ENCODE assay signal across 10 cellular contexts in the genomic region with DNA sequence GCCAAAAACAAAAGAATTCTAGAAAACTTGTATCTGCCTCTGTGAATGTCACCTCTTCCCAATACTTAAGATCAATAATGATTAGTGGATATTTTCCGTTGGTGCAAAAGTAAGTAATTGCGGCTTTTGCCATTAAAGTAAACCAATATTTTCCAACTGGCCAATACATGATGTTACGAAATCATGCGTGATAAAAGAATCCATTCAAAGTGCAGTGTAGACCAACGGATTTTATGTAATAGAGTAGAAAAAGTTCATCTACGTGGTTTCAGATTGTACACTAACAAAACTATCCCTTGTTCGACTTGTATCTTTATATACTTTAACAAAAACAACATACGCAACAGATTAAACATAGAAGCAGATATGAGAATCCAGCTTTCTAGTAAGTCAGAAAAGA. TPM values are rescaled to one million over a fixed set of nuclear protein-coding genes. Genes with fewer than 3 reads are reported as not detected.
DNase-seq lines count a peak whose midpoint lies in the region; ATAC-seq and TF ChIP-seq lines count a peak whose summit lies in the region.
"Had no signal": no experiment of that assay in that cellular context is flagged by ENCODE, and none has a peak within 500 bp of the region (broad histone marks: within the 10 kb centered on the region; RNA-seq: fewer than 3 reads in every experiment).

No MANE protein-coding gene starts in this region.

- H3K4me3 Mint-ChIP-seq in activated T-helper 17 cell treated with anti-CD3 and anti-CD28 coated beads, Interleukin-2, amount 50 U/mL, for 72 hours, result peak overlapping the region; percentile 95
- H3K4me3 Mint-ChIP-seq in naive thymus-derived CD4-positive, alpha-beta T cell, result peak overlapping the region in 8 of 10 donors; percentile 24 to 95 (median 52)

- intact Hi-C loops in naive thymus-derived CD4-positive, alpha-beta T cell (cut with micrococcal nuclease), result loop anchor here (1.0 kb wide), 8 partner anchors 50 to 352 kb away; a partner anchor contains a TSS

- no peak for ATAC-seq in activated T-helper 17 cell treated with anti-CD3 and anti-CD28 coated beads, Interleukin-2, amount 50 U/mL, for 72 hours (replicated peaks)
- ATAC-seq in naive thymus-derived CD4-positive, alpha-beta T cell, result no peak
- no peak for ATAC-seq in upper lobe of left lung (ENCODE audit: low FRiP score in 2 of 2)

- POLR2A ChIA-PET in naive thymus-derived CD4-positive, alpha-beta T cell (lab: Charles Lee), result interaction anchor here (0.6 to 3.3 kb wide), 7 partner anchors 25 to 194 kb away, joined by 3 to 26 read pairs (median 5); a partner anchor contains a TSS

- H3K27ac ChIP-seq in BLaER1 treated with 17β-estradiol and CSF1 and Interleukin-3, amounts not matched to agents 10 nM and 100 nM, result peak overlapping the region in 1 of 11 experiments; percentile 80; a peak in 1 of 22 replicates
- H3K27ac ChIP-seq in GM23248 (no peak overlapping the region), upper lobe of left lung (peak overlapping the region in 1 of 4 donors; percentile 73)
- H3K27ac ChIP-seq in naive thymus-derived CD4-positive, alpha-beta T cell (ENCODE audit: low read depth, low read length), result no peak overlapping the region

- CTCF ChIA-PET in naive thymus-derived CD4-positive, alpha-beta T cell (lab: Charles Lee), result interaction anchor here (0.5 to 1.4 kb wide), 2 partner anchors 99 to 100 kb away, joined by 3 to 4 read pairs; a partner anchor contains a TSS

- H3F3A ChIP-seq in GM23248 (ENCODE audit: insufficient read depth), result no peaks in the 10 kb centered on the region

- H3K9me3 ChIP-seq in BLaER1 treated with 17β-estradiol and CSF1 and Interleukin-3, amounts not matched to agents 10 nM and 100 nM (replicated peaks in 1 of 11), result peaks cover 89 to 100% (median 98%) of the 10 kb centered on the region in 11 experiments
- H3K9me3 ChIP-seq in GM23248 (ENCODE audit: low read depth) (no peaks in the 10 kb centered on the region), upper lobe of left lung (peaks cover 8 to 50% (median 34%) of the 10 kb centered on the region in 4 donors)
- H3K9me3 ChIP-seq in naive thymus-derived CD4-positive, alpha-beta T cell (ENCODE audit: control insufficient read depth in 2 of 3, low read length in 3 of 3), result peaks cover 0 to 40% (median 3%) of the 10 kb centered on the region in 3 experiments

- DNase-seq in GM23248 (no peak), upper lobe of left lung (no peak), medulla oblongata (ENCODE audit: extremely low spot score) (no peak), NCI-H524 treated with DMSO at 0.1 percent for 48 hours (lab: John Stamatoyannopoulos, UW) (no peak)
- no peak for DNase-seq in naive thymus-derived CD4-positive, alpha-beta T cell

- peak overlapping the region; percentile 99; the same call in 1 of the 2 replicates for H2AFZ ChIP-seq in GM23248

- H3K36me3 Mint-ChIP-seq in activated T-helper 17 cell treated with anti-CD3 and anti-CD28 coated beads, Interleukin-2, amount 50 U/mL, for 72 hours (ENCODE audit: low read depth), result peaks cover 45% of the 10 kb centered on the region
- peaks cover 43 to 61% (median 55%) of the 10 kb centered on the region in 5 donors for H3K36me3 Mint-ChIP-seq in naive thymus-derived CD4-positive, alpha-beta T cell

- no peak overlapping the region for H3K9ac ChIP-seq in BLaER1 treated with 17β-estradiol and CSF1 and Interleukin-3, amounts not matched to agents 10 nM and 100 nM
- H3K9ac ChIP-seq in GM23248, result no peak overlapping the region

- H3K4me2 ChIP-seq in BLaER1 treated with 17β-estradiol and CSF1 and Interleukin-3, amounts not matched to agents 10 nM and 100 nM, result no peak overlapping the region
- H3K4me2 ChIP-seq in GM23248 (ENCODE audit: unreplicated experiment), result peak overlapping the region; percentile 82

- H3K27me3 Mint-ChIP-seq in activated T-helper 17 cell treated with anti-CD3 and anti-CD28 coated beads, Interleukin-2, amount 50 U/mL, for 72 hours, result no peaks in the 10 kb centered on the region
- no peaks in the 10 kb centered on the region for H3K27me3 Mint-ChIP-seq in naive thymus-derived CD4-positive, alpha-beta T cell

- no peaks in the 10 kb centered on the region for H3K27me3 ChIP-seq in BLaER1 treated with 17β-estradiol and CSF1 and Interleukin-3, amounts not matched to agents 10 nM and 100 nM
- H3K27me3 ChIP-seq in GM23248 (replicated peaks; ENCODE audit: insufficient read depth), result no peaks in the 10 kb centered on the region
- H3K27me3 ChIP-seq in naive thymus-derived CD4-positive, alpha-beta T cell (ENCODE audit: control insufficient read depth in 2 of 2, insufficient read depth in 2 of 2, low read length in 2 of 2), result no peaks in the 10 kb centered on the region
- no peaks in the 10 kb centered on the region for H3K27me3 ChIP-seq in upper lobe of left lung

- peaks cover 6 to 10% (median 8%) of the 10 kb centered on the region in 10 experiments; a peak in 15 of 20 replicates for H3K4me1 ChIP-seq in BLaER1 treated with 17β-estradiol and CSF1 and Interleukin-3, amounts not matched to agents 10 nM and 100 nM
- peaks cover 5% of the 10 kb centered on the region for H3K4me1 ChIP-seq in GM23248 (ENCODE audit: insufficient read depth)
- peaks cover 7 to 9% of the 10 kb centered on the region in 2 donors for H3K4me1 ChIP-seq in naive thymus-derived CD4-positive, alpha-beta T cell (ENCODE audit: control insufficient read depth in 2 of 2, insufficient read depth in 2 of 2, low read length in 2 of 2)
- H3K4me1 ChIP-seq in upper lobe of left lung, result peaks cover 6 to 14% (median 8%) of the 10 kb centered on the region in 4 donors

- H3K27ac Mint-ChIP-seq in activated T-helper 17 cell treated with anti-CD3 and anti-CD28 coated beads, Interleukin-2, amount 50 U/mL, for 72 hours, result no peak overlapping the region
- peak overlapping the region in 2 of 9 donors; percentile 20 to 68 for H3K27ac Mint-ChIP-seq in naive thymus-derived CD4-positive, alpha-beta T cell

- peaks cover 16% of the 10 kb centered on the region for H3K4me1 Mint-ChIP-seq in activated T-helper 17 cell treated with anti-CD3 and anti-CD28 coated beads, Interleukin-2, amount 50 U/mL, for 72 hours
- H3K4me1 Mint-ChIP-seq in naive thymus-derived CD4-positive, alpha-beta T cell, result peaks cover 16 to 33% (median 30%) of the 10 kb centered on the region in 7 donors

- peaks cover 32 to 41% (median 35%) of the 10 kb centered on the region in 11 experiments for H3K36me3 ChIP-seq in BLaER1 treated with 17β-estradiol and CSF1 and Interleukin-3, amounts not matched to agents 10 nM and 100 nM
- H3K36me3 ChIP-seq in GM23248 (ENCODE audit: low read depth) (0 out of 2 replicates have a peak, but pooled peaks cover 12% of the 10 kb centered on the region), upper lobe of left lung (peaks cover 5 to 29% (median 23%) of the 10 kb centered on the region in 4 donors)
- peaks cover 0 to 41% (median 8%) of the 10 kb centered on the region in 3 experiments for H3K36me3 ChIP-seq in naive thymus-derived CD4-positive, alpha-beta T cell (ENCODE audit: control insufficient read depth in 2 of 3, insufficient read depth in 3 of 3, low read length in 3 of 3)

- TF ChIP-seq POLR2A in upper lobe of left lung (IDR thresholded peaks at IDR 0.05), result no peak

- TF ChIP-seq EP300 in upper lobe of left lung (IDR thresholded peaks at IDR 0.05), result no peak

- in situ Hi-C loops in GM23248 (cut with MboI), result no loop called here

- peaks cover 39% of the 10 kb centered on the region for H3K79me2 ChIP-seq in GM23248 (ENCODE audit: insufficient read depth)

- peak overlapping the region in 9 of 10 experiments; percentile 75 to 98 (median 92); a peak in 11 of 20 replicates for H3K4me3 ChIP-seq in BLaER1 treated with 17β-estradiol and CSF1 and Interleukin-3, amounts not matched to agents 10 nM and 100 nM
- H3K4me3 ChIP-seq in GM23248 (no peak overlapping the region), upper lobe of left lung (peak overlapping the region in 1 of 4 donors; percentile 89)
- H3K4me3 ChIP-seq in naive thymus-derived CD4-positive, alpha-beta T cell (ENCODE audit: low read length), result no peak overlapping the region

- H4K20me1 ChIP-seq in BLaER1 treated with 17β-estradiol and CSF1 and Interleukin-3, amounts not matched to agents 10 nM and 100 nM, result no peaks in the 10 kb centered on the region
- no peaks in the 10 kb centered on the region for H4K20me1 ChIP-seq in GM23248 (ENCODE audit: insufficient read depth)

- 95 to 98% methylated on average over 8 of the region's 8 CpGs for WGBS in GM23248 (ENCODE audit: low coverage in 1 of 2, low lambda C conversion rate in 2 of 2, missing lambda C conversion rate in 2 of 2), 2 experiments
- WGBS in upper lobe of left lung, 2 donors, result 98% methylated on average over 8 of the region's 8 CpGs

- TF ChIP-seq CTCF in upper lobe of left lung (IDR thresholded peaks at IDR 0.05), result no peak

- peaks cover 36% of the 10 kb centered on the region for H3K9me3 Mint-ChIP-seq in activated T-helper 17 cell treated with anti-CD3 and anti-CD28 coated beads, Interleukin-2, amount 50 U/mL, for 72 hours
- H3K9me3 Mint-ChIP-seq in naive thymus-derived CD4-positive, alpha-beta T cell, result peaks cover 22 to 95% (median 55%) of the 10 kb centered on the region in 11 donors

- no peaks in the 10 kb centered on the region for H3K9me2 ChIP-seq in GM23248 (ENCODE audit: insufficient read depth)

RNA-seq across cellular contexts. Expression of a gene that starts 0.6 kb away (rescaled TPM):
- total RNA-seq in GM23248 (2014; rRNA removed; shearing (Covaris generic)), result 18.8 and 24.5 TPM in 2 replicates
- 11.9 and 13.9 TPM in 2 replicates for polyA plus RNA-seq in GM23248 (2016; fragmentation: Nextera tagmentation; extraction: Ambion mirVana)
- 10 to 100 TPM; 11.1 to 15.7 TPM for total RNA-seq in activated T-helper 17 cell treated with anti-CD3 and anti-CD28 coated beads, Interleukin-2, amount 50 U/mL, for 72 hours
- total RNA-seq in naive thymus-derived CD4-positive, alpha-beta T cell, result 10 to 100 TPM; 13.6 to 38.6 (median 18.6) TPM
- 10 to 100 TPM; 18.2 to 29.0 TPM for polyA plus RNA-seq in naive thymus-derived CD4-positive, alpha-beta T cell
- 10 to 100 TPM; 15.5 to 37.7 (median 20.9) TPM for total RNA-seq in upper lobe of left lung

RNA-seq across cellular contexts. Expression of a gene that starts 50.2 kb away (rescaled TPM):
- total RNA-seq in GM23248 (2014; rRNA removed; shearing (Covaris generic)), result 5.9 and 15.2 TPM in 2 replicates
- polyA plus RNA-seq in GM23248 (2016; fragmentation: Nextera tagmentation; extraction: Ambion mirVana), result 2.8 and 3.6 TPM in 2 replicates
- 1 to 10 TPM; 1.7 to 6.2 TPM for total RNA-seq in activated T-helper 17 cell treated with anti-CD3 and anti-CD28 coated beads, Interleukin-2, amount 50 U/mL, for 72 hours
- total RNA-seq in naive thymus-derived CD4-positive, alpha-beta T cell, result 10 to 100 TPM in 4 of 5 experiments, 1 to 10 TPM in 1; 5.2 to 35.0 (median 29.2) TPM
- 10 to 100 TPM; 13.7 to 14.5 TPM for polyA plus RNA-seq in naive thymus-derived CD4-positive, alpha-beta T cell
- 10 to 100 TPM in 2 of 6 donors, 1 to 10 TPM in 4; 1.1 to 16.8 (median 7.7) TPM for total RNA-seq in upper lobe of left lung

RNA-seq across cellular contexts. Expression of a gene that starts 50.6 kb away (rescaled TPM):
- 0.43 and 0.63 TPM in 2 replicates for total RNA-seq in GM23248 (2014; rRNA removed; shearing (Covaris generic))
- polyA plus RNA-seq in GM23248 (2016; fragmentation: Nextera tagmentation; extraction: Ambion mirVana), result 0.25 and 0.29 TPM in 2 replicates
- 1 to 10 TPM; 1.4 to 2.4 TPM for total RNA-seq in activated T-helper 17 cell treated with anti-CD3 and anti-CD28 coated beads, Interleukin-2, amount 50 U/mL, for 72 hours
- total RNA-seq in naive thymus-derived CD4-positive, alpha-beta T cell, result 1 to 10 TPM; 2.4 to 7.9 (median 6.6) TPM
- under 1 TPM; 0.56 to 0.89 TPM for polyA plus RNA-seq in naive thymus-derived CD4-positive, alpha-beta T cell
- 1 to 10 TPM; 1.1 to 5.2 (median 1.7) TPM for total RNA-seq in upper lobe of left lung

RNA-seq across cellular contexts. Expression of a gene that starts 55.0 kb away (rescaled TPM):
- not detected in 2 replicates for total RNA-seq in GM23248 (2014; rRNA removed; shearing (Covaris generic))
- polyA plus RNA-seq in GM23248 (2016; fragmentation: Nextera tagmentation; extraction: Ambion mirVana), result not detected in 2 replicates
- not detected for total RNA-seq in activated T-helper 17 cell treated with anti-CD3 and anti-CD28 coated beads, Interleukin-2, amount 50 U/mL, for 72 hours
- total RNA-seq in naive thymus-derived CD4-positive, alpha-beta T cell, result not detected
- not detected for polyA plus RNA-seq in naive thymus-derived CD4-positive, alpha-beta T cell
- total RNA-seq in upper lobe of left lung, result not detected
- total RNA-seq: mononuclear cell, sciatic nerve, subcutaneous adipose tissue had no signal

Comparison
In these comparisons a context has a peak if more than half of its experiments do, and no peak if none do; other contexts are left out.
1. H3K4me3 ChIP-seq: peak in BLaER1 treated with 17β-estradiol and CSF1 and Interleukin-3, amounts not matched to agents 10 nM and 100 nM (9 of 10); none in GM23248 (single experiment) and naive thymus-derived CD4-positive, alpha-beta T cell (single experiment).